ENCODE assay signal across 26 cellular contexts in the genomic region with DNA sequence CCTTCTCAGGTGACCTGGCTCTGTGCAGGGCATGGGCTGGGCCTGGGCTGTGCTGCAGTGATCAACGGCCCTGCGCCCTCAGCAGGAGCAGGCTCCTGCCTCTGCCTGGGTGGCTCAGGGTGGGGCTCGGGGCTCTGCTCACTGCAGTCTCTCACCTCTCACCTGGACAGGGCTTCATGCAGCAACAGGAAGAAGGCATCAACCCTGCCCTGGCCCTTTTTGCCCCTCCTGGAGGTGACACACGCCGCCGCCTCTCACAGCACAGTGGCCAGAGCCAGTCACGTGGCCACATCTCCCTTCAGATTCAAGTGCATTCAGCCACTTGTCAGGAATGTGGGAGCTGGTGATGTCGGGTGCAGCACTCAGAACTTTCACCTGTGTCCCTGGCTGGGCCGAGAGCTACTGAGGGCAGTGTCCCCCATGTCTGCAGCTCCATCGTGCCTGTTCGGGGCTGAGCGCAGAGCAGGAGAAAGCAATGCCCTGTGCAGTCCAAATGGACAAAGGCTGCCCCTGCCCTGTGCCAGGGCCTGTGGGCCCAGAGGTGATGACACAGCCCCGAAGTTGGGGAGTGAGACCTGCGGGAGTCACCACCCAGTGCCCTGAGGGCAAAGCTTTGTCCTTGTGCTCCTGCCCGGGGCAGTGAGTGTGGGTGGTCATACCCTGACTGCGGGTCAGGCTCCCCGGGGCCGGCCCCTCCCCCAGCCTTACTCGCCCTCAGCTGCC.
DNase-seq lines count a peak whose midpoint lies in the region; ATAC-seq, FAIRE-seq and TF ChIP-seq lines count a peak whose summit lies in the region.
"Had no signal": no experiment of that assay in that cellular context is flagged by ENCODE, and none has a peak within 500 bp of the region (broad histone marks: within the 10 kb centered on the region; RNA-seq: fewer than 3 reads in every experiment).

No MANE protein-coding gene starts in this region.

- no peak overlapping the region for H2BK15ac ChIP-seq in mesendoderm (replicated peaks; ENCODE audit: low read depth)

- H3K27ac ChIP-seq in endodermal cell (ENCODE audit: low read depth, low read length) (no peak overlapping the region), mesendoderm (ENCODE audit: low read depth, low read length) (no peak overlapping the region)
- H3K27ac ChIP-seq: BLaER1 treated with 17β-estradiol and CSF1 and Interleukin-3, amounts not matched to agents 10 nM and 100 nM; KMS-11; right lobe of liver; transverse colon; VCaP had no signal

- no peaks in the 10 kb centered on the region for H3K9me3 ChIP-seq in endodermal cell (ENCODE audit: control insufficient read depth, low read length)
- H3K9me3 ChIP-seq: HAP-1, right lobe of liver, transverse colon had no signal

- TF ChIP-seq CTCF in endodermal cell (conservative IDR thresholded peaks at IDR 0.05): no peak

- no peak overlapping the region for H3K4me3 ChIP-seq in endodermal cell (ENCODE audit: low read length)
- H3K4me3 ChIP-seq in mesendoderm (ENCODE audit: low read length): no peak overlapping the region
- H3K4me3 ChIP-seq: BLaER1 treated with 17β-estradiol and CSF1 and Interleukin-3, amounts not matched to agents 10 nM and 100 nM; HAP-1; right lobe of liver; transverse colon had no signal

- H3K4me1 ChIP-seq in endodermal cell (ENCODE audit: control insufficient read depth, insufficient read depth, low read length) (no peaks in the 10 kb centered on the region), mesendoderm (ENCODE audit: control insufficient read depth, low read depth, low read length) (no peaks in the 10 kb centered on the region)
- H3K4me1 ChIP-seq: HAP-1, right lobe of liver, transverse colon had no signal

- no peak overlapping the region for H2BK5ac ChIP-seq in mesendoderm (ENCODE audit: low read length)

- 87 to 95% methylated on average over 10 to 19 of the region's 19 CpGs for WGBS in endodermal cell (ENCODE audit: insufficient coverage in 1 of 2, insufficient read length in 1 of 2), 2 experiments
- WGBS in mesendoderm (ENCODE audit: extremely low coverage, insufficient coverage, low lambda C conversion rate): no CpG with 5 or more reads among the region's 19 CpGs

- no peak overlapping the region for H3K4me3 Mint-ChIP-seq in endodermal cell
- H3K4me3 Mint-ChIP-seq: activated naive CD4-positive, alpha-beta T cell treated with anti-CD3 and anti-CD28 coated beads, Interleukin-2, amount 50 U/mL, for 24 hours; effector memory CD8-positive, alpha-beta T cell; stimulated activated effector memory CD8-positive, alpha-beta T cell treated with anti-CD3 and anti-CD28 coated beads, Interleukin-12 subunit alpha, Interleukin-12 subunit beta, amount 100 ng/mL, for 72 hours; T-helper 1 cell treated with Interleukin-12 subunit alpha and Interleukin-12 subunit beta and Interleukin-4 antibody, amounts not matched to agents 30 μg/mL and 1 μg/mL, for 36 hours had no signal

- H2AK5ac ChIP-seq in mesendoderm (ENCODE audit: low read length): no peak overlapping the region

- H3K27me3 ChIP-seq in endodermal cell (ENCODE audit: control insufficient read depth, insufficient read depth, low read length, poor library complexity, severe bottlenecking): no peaks in the 10 kb centered on the region
- H3K27me3 ChIP-seq in mesendoderm (ENCODE audit: insufficient read depth, low read length, poor library complexity): no peaks in the 10 kb centered on the region
- H3K27me3 ChIP-seq: BLaER1 treated with 17β-estradiol and CSF1 and Interleukin-3, amounts not matched to agents 10 nM and 100 nM; right lobe of liver had no signal

- H3K27me3 Mint-ChIP-seq in endodermal cell (ENCODE audit: insufficient read depth): peaks cover 2% of the 10 kb centered on the region
- H3K27me3 Mint-ChIP-seq: activated naive CD4-positive, alpha-beta T cell treated with anti-CD3 and anti-CD28 coated beads, Interleukin-2, amount 50 U/mL, for 24 hours had no signal

- no peaks in the 10 kb centered on the region for H3K36me3 Mint-ChIP-seq in endodermal cell (ENCODE audit: low read depth)
- H3K36me3 Mint-ChIP-seq: activated naive CD4-positive, alpha-beta T cell treated with anti-CD3 and anti-CD28 coated beads, Interleukin-2, amount 50 U/mL, for 24 hours; stimulated activated effector memory CD8-positive, alpha-beta T cell treated with anti-CD3 and anti-CD28 coated beads, Interleukin-12 subunit alpha, Interleukin-12 subunit beta, amount 100 ng/mL, for 72 hours had no signal

- H3K4me2 ChIP-seq in mesendoderm (ENCODE audit: low read length): no peak overlapping the region
- H3K4me2 ChIP-seq: BLaER1 treated with 17β-estradiol and CSF1 and Interleukin-3, amounts not matched to agents 10 nM and 100 nM; KMS-11 had no signal

- no peak overlapping the region for H4K5ac ChIP-seq in mesendoderm (ENCODE audit: low read length)

- no peak overlapping the region for H3K27ac Mint-ChIP-seq in endodermal cell
- H3K27ac Mint-ChIP-seq: activated naive CD4-positive, alpha-beta T cell treated with anti-CD3 and anti-CD28 coated beads, Interleukin-2, amount 50 U/mL, for 24 hours; effector memory CD8-positive, alpha-beta T cell; stimulated activated effector memory CD8-positive, alpha-beta T cell treated with anti-CD3 and anti-CD28 coated beads, Interleukin-12 subunit alpha, Interleukin-12 subunit beta, amount 100 ng/mL, for 72 hours; T-helper 1 cell treated with Interleukin-12 subunit alpha and Interleukin-12 subunit beta and Interleukin-4 antibody, amounts not matched to agents 30 μg/mL and 1 μg/mL, for 36 hours had no signal

- no peak overlapping the region for H2BK120ac ChIP-seq in mesendoderm (ENCODE audit: low read depth, low read length)

- no peak for ATAC-seq in GM19328 (IDR thresholded peaks at IDR 0.05; ENCODE audit: unreplicated experiment)
- ATAC-seq: effector memory CD8-positive, alpha-beta T cell; stimulated activated effector memory CD8-positive, alpha-beta T cell treated with anti-CD3 and anti-CD28 coated beads, Interleukin-12 subunit alpha, Interleukin-12 subunit beta, amount 100 ng/mL, for 72 hours had no signal

- FAIRE-seq in HTR-8/SVneo (lab: Jason Lieb, UNC): no peak
- FAIRE-seq: astrocyte, GM19239 had no signal

- H3K4ac ChIP-seq in mesendoderm (ENCODE audit: low read depth, low read length): no peak overlapping the region

- H3K4me1 Mint-ChIP-seq in endodermal cell: no peaks in the 10 kb centered on the region
- H3K4me1 Mint-ChIP-seq: activated naive CD4-positive, alpha-beta T cell treated with anti-CD3 and anti-CD28 coated beads, Interleukin-2, amount 50 U/mL, for 24 hours; stimulated activated effector memory CD8-positive, alpha-beta T cell treated with anti-CD3 and anti-CD28 coated beads, Interleukin-12 subunit alpha, Interleukin-12 subunit beta, amount 100 ng/mL, for 72 hours had no signal

- DNase-seq in activated effector memory CD4-positive, alpha-beta T cell treated with anti-CD3 and anti-CD28 coated beads, Interleukin-2, amount 50 U/mL, for 16 hours: peak; percentile 44
- no peak for DNase-seq in activated effector memory CD4-positive, alpha-beta T cell treated with Interleukin-2 at 50 U/mL for 16 hours
- DNase-seq in endodermal cell (peak; percentile 72), mesendoderm (peak; percentile 15), HTR-8/SVneo (ENCODE audit: insufficient read length, low spot score) (no peak), occipital lobe (lab: John Stamatoyannopoulos, UW) (no peak), NCI-H82 (lab: John Stamatoyannopoulos, UW) (no peak)
- DNase-seq: activated CD4-positive, alpha-beta T cell treated with anti-CD3 and anti-CD28 coated beads, Interleukin-2, amount 50 U/mL, for 4 hours; effector memory CD8-positive, alpha-beta T cell; GF-D8; glutamatergic neuron; NCI-H2081; NCI-H526; right lobe of liver; Right ventricle myocardium superior; transverse colon had no signal

- H3K9ac ChIP-seq in endodermal cell (ENCODE audit: extremely low read depth, low read length, poor library complexity, severe bottlenecking): no peak overlapping the region
- no peak overlapping the region for H3K9ac ChIP-seq in mesendoderm (ENCODE audit: low read length)
- H3K9ac ChIP-seq: BLaER1 treated with 17β-estradiol and CSF1 and Interleukin-3, amounts not matched to agents 10 nM and 100 nM; KMS-11 had no signal

- no peaks in the 10 kb centered on the region for H3K79me1 ChIP-seq in mesendoderm (ENCODE audit: low read length)

- H3K79me2 ChIP-seq in mesendoderm (ENCODE audit: control insufficient read depth, insufficient read depth, low read length): no peaks in the 10 kb centered on the region

- H4K8ac ChIP-seq in mesendoderm (ENCODE audit: low read depth, low read length): no peak overlapping the region

- no peak overlapping the region for H3K23ac ChIP-seq in mesendoderm (ENCODE audit: low read length)

- H3K36me3 ChIP-seq in endodermal cell (ENCODE audit: control insufficient read depth, insufficient read depth, low read length): no peaks in the 10 kb centered on the region
- no peaks in the 10 kb centered on the region for H3K36me3 ChIP-seq in mesendoderm (ENCODE audit: control insufficient read depth, insufficient read depth, low read length)
- H3K36me3 ChIP-seq: BLaER1 treated with 17β-estradiol and CSF1 and Interleukin-3, amounts not matched to agents 10 nM and 100 nM; HAP-1; right lobe of liver; transverse colon had no signal

- no peak overlapping the region for H3K56ac ChIP-seq in mesendoderm (ENCODE audit: low read length)

- no peak overlapping the region for H3K18ac ChIP-seq in mesendoderm (ENCODE audit: low read length)

- H3K9me3 Mint-ChIP-seq in endodermal cell: no peaks in the 10 kb centered on the region
- H3K9me3 Mint-ChIP-seq: activated naive CD4-positive, alpha-beta T cell treated with anti-CD3 and anti-CD28 coated beads, Interleukin-2, amount 50 U/mL, for 24 hours; effector memory CD8-positive, alpha-beta T cell; stimulated activated effector memory CD8-positive, alpha-beta T cell treated with anti-CD3 and anti-CD28 coated beads, Interleukin-12 subunit alpha, Interleukin-12 subunit beta, amount 100 ng/mL, for 72 hours; T-helper 1 cell treated with Interleukin-12 subunit alpha and Interleukin-12 subunit beta and Interleukin-4 antibody, amounts not matched to agents 30 μg/mL and 1 μg/mL, for 36 hours had no signal

Comparison
In these comparisons a context has a peak if more than half of its experiments do, and no peak if none do; other contexts are left out.
1. DNase-seq: peak in activated effector memory CD4-positive, alpha-beta T cell treated with anti-CD3 and anti-CD28 coated beads, Interleukin-2, amount 50 U/mL, for 16 hours (single experiment), endodermal cell (single experiment) and mesendoderm (single experiment); none in activated effector memory CD4-positive, alpha-beta T cell treated with Interleukin-2 at 50 U/mL for 16 hours (single experiment), HTR-8/SVneo (single experiment), occipital lobe (single experiment) and NCI-H82 (single experiment).